ENCODE assay signal across 15 cellular contexts in genomic region chr2:239674101-239674980, GRCh38.
"Had no signal": no experiment of that assay in that cellular context is flagged by ENCODE, and none has a peak within 500 bp of the region (broad histone marks: within the 10 kb centered on the region; RNA-seq: fewer than 3 reads in every experiment).

No MANE protein-coding gene starts in this region.

- H3K36me3 ChIP-seq: adrenal gland, esophagus muscularis mucosa, transverse colon had no signal

- ATAC-seq: activated CD8-positive, alpha-beta T cell treated with anti-CD3 and anti-CD28 coated beads for 36 hours; stimulated activated memory B cell treated with anti-CD40 and anti-IgM and Interleukin-4, amounts not matched to agents 10 μg/mL and 1 μg/mL and 100 μg/mL, for 72 hours had no signal

- H3K9me3 ChIP-seq: adrenal gland, esophagus muscularis mucosa, transverse colon had no signal

- H3K27me3 Mint-ChIP-seq: activated CD8-positive, alpha-beta T cell treated with anti-CD3 and anti-CD28 coated beads for 36 hours had no signal

- H3K27me3 ChIP-seq: adrenal gland, transverse colon had no signal

- H3K4me3 Mint-ChIP-seq: activated CD8-positive, alpha-beta T cell treated with anti-CD3 and anti-CD28 coated beads for 36 hours; activated naive CD4-positive, alpha-beta T cell treated with anti-CD3 and anti-CD28 coated beads, Interleukin-2, amount 10 ng/mL, durations not matched to agents 7 days and 5 days; dendritic cell treated with granulocyte-macrophage colony-stimulating factor and Interleukin-4, amounts not matched to agents 40 ng/mL and 50 ng/mL, for 4 days; neural crest cell; stimulated activated memory B cell treated with anti-CD40 and anti-IgM and Interleukin-4, amounts not matched to agents 10 μg/mL and 1 μg/mL and 100 μg/mL, for 72 hours had no signal

- H3K36me3 Mint-ChIP-seq: activated naive CD4-positive, alpha-beta T cell treated with anti-CD3 and anti-CD28 coated beads, Interleukin-2, amount 10 ng/mL, durations not matched to agents 7 days and 5 days; stimulated activated memory B cell treated with anti-CD40 and anti-IgM and Interleukin-4, amounts not matched to agents 10 μg/mL and 1 μg/mL and 100 μg/mL, for 72 hours had no signal

- H3K9me3 Mint-ChIP-seq: activated CD8-positive, alpha-beta T cell treated with anti-CD3 and anti-CD28 coated beads for 36 hours; activated naive CD4-positive, alpha-beta T cell treated with anti-CD3 and anti-CD28 coated beads, Interleukin-2, amount 10 ng/mL, durations not matched to agents 7 days and 5 days; activated T-helper 2 cell treated with anti-CD3 and anti-CD28 coated beads, Interferon-gamma antibody, Interleukin-2, Interleukin-4, amounts not matched to agents 10 μg/mL and 5 μg/mL and 100 μg/mL, durations not matched to agents 14 hours and 24 hours and 36 hours; dendritic cell treated with granulocyte-macrophage colony-stimulating factor and Interleukin-4, amounts not matched to agents 40 ng/mL and 50 ng/mL, for 4 days; neural crest cell; stimulated activated memory B cell treated with anti-CD40 and anti-IgM and Interleukin-4, amounts not matched to agents 10 μg/mL and 1 μg/mL and 100 μg/mL, for 72 hours had no signal

- H3K4me3 ChIP-seq: adrenal gland, esophagus muscularis mucosa, smooth muscle cell, transverse colon had no signal

- H3K4me1 Mint-ChIP-seq: activated naive CD4-positive, alpha-beta T cell treated with anti-CD3 and anti-CD28 coated beads, Interleukin-2, amount 10 ng/mL, durations not matched to agents 7 days and 5 days; stimulated activated memory B cell treated with anti-CD40 and anti-IgM and Interleukin-4, amounts not matched to agents 10 μg/mL and 1 μg/mL and 100 μg/mL, for 72 hours had no signal

- H3K27ac Mint-ChIP-seq: activated CD8-positive, alpha-beta T cell treated with anti-CD3 and anti-CD28 coated beads for 36 hours; activated naive CD4-positive, alpha-beta T cell treated with anti-CD3 and anti-CD28 coated beads, Interleukin-2, amount 10 ng/mL, durations not matched to agents 7 days and 5 days; activated T-helper 2 cell treated with anti-CD3 and anti-CD28 coated beads, Interferon-gamma antibody, Interleukin-2, Interleukin-4, amounts not matched to agents 10 μg/mL and 5 μg/mL and 100 μg/mL, durations not matched to agents 14 hours and 24 hours and 36 hours; dendritic cell treated with granulocyte-macrophage colony-stimulating factor and Interleukin-4, amounts not matched to agents 40 ng/mL and 50 ng/mL, for 4 days; stimulated activated memory B cell treated with anti-CD40 and anti-IgM and Interleukin-4, amounts not matched to agents 10 μg/mL and 1 μg/mL and 100 μg/mL, for 72 hours had no signal

- H3K4me1 ChIP-seq: adrenal gland, esophagus muscularis mucosa, transverse colon had no signal

- H3K27ac ChIP-seq: adrenal gland, esophagus muscularis mucosa, transverse colon had no signal

- DNase-seq: activated CD4-positive, alpha-beta T cell treated with anti-CD3 and anti-CD28 coated beads for 1 hour; activated CD8-positive, alpha-beta T cell treated with anti-CD3 and anti-CD28 coated beads for 36 hours; activated naive CD4-positive, alpha-beta T cell treated with anti-CD3 and anti-CD28 coated beads, Interleukin-2, amount 10 ng/mL, durations not matched to agents 7 days and 5 days; caudate nucleus; foreskin fibroblast; mesendoderm; T1000; transverse colon had no signal
